10 cellular contexts compared by ENCODE assay signal in the genomic region with DNA sequence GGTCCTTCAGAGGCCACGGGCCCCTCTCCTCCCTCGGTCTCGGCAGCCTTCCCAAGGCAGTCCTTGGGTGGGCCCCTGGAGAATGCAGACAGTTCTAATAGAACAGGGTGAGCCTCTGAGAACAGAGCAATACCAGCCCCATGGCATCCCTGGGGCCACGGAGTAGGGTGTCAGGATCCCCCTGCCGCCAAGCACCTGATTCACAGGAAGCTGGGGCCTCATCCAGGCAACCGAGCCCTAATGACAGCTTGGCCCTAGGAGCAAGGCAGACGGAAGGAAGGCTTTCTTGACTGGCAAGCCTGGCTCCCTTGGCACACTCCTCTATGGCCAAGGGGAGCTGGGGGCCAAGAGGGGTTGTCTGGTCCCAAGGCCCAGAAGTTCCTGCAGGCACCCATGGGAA. TPM values are rescaled to one million over a fixed set of nuclear protein-coding genes. Genes with fewer than 3 reads are reported as not detected.
DNase-seq lines count a peak whose midpoint lies in the region; ATAC-seq and TF ChIP-seq lines count a peak whose summit lies in the region.
"Had no signal": no experiment of that assay in that cellular context is flagged by ENCODE, and none has a peak within 500 bp of the region (broad histone marks: within the 10 kb centered on the region; RNA-seq: fewer than 3 reads in every experiment).

No MANE protein-coding gene starts in this region.

- H3K4me1 ChIP-seq in CD4-positive, CD25-positive, alpha-beta regulatory T cell (ENCODE audit: control insufficient read depth, insufficient read depth, low read length, poor library complexity, severe bottlenecking): peaks cover 16% of the 10 kb centered on the region
- H3K4me1 ChIP-seq in esophagus muscularis mucosa (peaks cover 84 to 96% (median 90%) of the 10 kb centered on the region in 4 donors), gastrocnemius medialis (peaks cover 81 to 83% of the 10 kb centered on the region in 2 donors)

- no peaks in the 10 kb centered on the region for H3K27me3 ChIP-seq in CD4-positive, CD25-positive, alpha-beta regulatory T cell (ENCODE audit: control insufficient read depth, insufficient read depth, low read length)
- no peaks in the 10 kb centered on the region for H3K27me3 ChIP-seq in esophagus muscularis mucosa
- H3K27me3 ChIP-seq in gastrocnemius medialis: no peaks in the 10 kb centered on the region
- H3K27me3 ChIP-seq: neutrophil had no signal

- CTCF ChIA-PET in RWPE1 (lab: Yijun Ruan, JAX): interaction anchor here (0.9 kb wide), 1 partner anchor 165 kb away, joined by 4 read pairs; no protein-coding TSS in a partner anchor

- no peak for TF ChIP-seq POLR2A in esophagus muscularis mucosa (IDR thresholded peaks at IDR 0.05; ENCODE audit: low read depth)
- TF ChIP-seq POLR2A in gastrocnemius medialis (IDR thresholded peaks at IDR 0.05): no peak
- no peak for TF ChIP-seq POLR2A in GM18505 (IDR thresholded peaks at IDR 0.05; ENCODE audit: borderline replicate concordance, extremely low read depth, insufficient read depth, insufficient read length)

- H3K36me3 Mint-ChIP-seq in CD4-positive, CD25-positive, alpha-beta regulatory T cell: no peaks in the 10 kb centered on the region

- no peak overlapping the region for H3K4me3 ChIP-seq in CD4-positive, CD25-positive, alpha-beta regulatory T cell (ENCODE audit: low read depth, low read length)
- H3K4me3 ChIP-seq in esophagus muscularis mucosa: no peak overlapping the region
- no peak overlapping the region for H3K4me3 ChIP-seq in gastrocnemius medialis

- peaks cover 3% of the 10 kb centered on the region for H3K36me3 ChIP-seq in CD4-positive, CD25-positive, alpha-beta regulatory T cell (ENCODE audit: control insufficient read depth, insufficient read depth, low read length)
- H3K36me3 ChIP-seq in esophagus muscularis mucosa (peaks cover 0 to 12% (median 4%) of the 10 kb centered on the region in 4 donors), gastrocnemius medialis (no peaks in the 10 kb centered on the region)
- H3K36me3 ChIP-seq: neutrophil had no signal

- ATAC-seq in CD4-positive, CD25-positive, alpha-beta regulatory T cell (ENCODE audit: low read depth in 2 of 2): no peak
- no peak for ATAC-seq in gastrocnemius medialis
- ATAC-seq in HG02852 (IDR thresholded peaks at IDR 0.05; ENCODE audit: unreplicated experiment): no peak
- ATAC-seq in GM18505 (IDR thresholded peaks at IDR 0.05; ENCODE audit: unreplicated experiment): no peak

- POLR2A ChIA-PET in RWPE1 (lab: Yijun Ruan, JAX; ENCODE audit: low non-redundant PET): interaction anchor here (0.6 kb wide), 1 partner anchor 51 kb away, joined by 5 read pairs; no protein-coding TSS in a partner anchor

- H3K9me3 Mint-ChIP-seq in CD4-positive, CD25-positive, alpha-beta regulatory T cell: no peaks in the 10 kb centered on the region
- H3K9me3 Mint-ChIP-seq: activated T-helper 2 cell treated with anti-CD3 and anti-CD28 coated beads, Interferon-gamma antibody, Interleukin-2, Interleukin-4, amounts not matched to agents 10 μg/mL and 5 μg/mL and 100 μg/mL, durations not matched to agents 14 hours and 24 hours and 36 hours had no signal

- intact Hi-C loops in esophagus muscularis mucosa (cut with DNase I) (loop anchor here (5.0 kb wide), 2 partner anchors 79 to 139 kb away; partner anchors contain the start of gene MYH9), gastrocnemius medialis (cut with DNase I; ENCODE audit: low total_unique reads) (loop anchor here (1.0 to 10.0 kb wide), 5 partner anchors 78 to 1151 kb away; partner anchors contain the start of gene MB)

- H3K4me1 Mint-ChIP-seq in CD4-positive, CD25-positive, alpha-beta regulatory T cell: peaks cover 6 to 23% (median 8%) of the 10 kb centered on the region in 4 donors

- in situ Hi-C loops in gastrocnemius medialis (cut with MboI; ENCODE audit: low sequenced_read_pairs in 4 of 4): no loop called here

- WGBS in esophagus muscularis mucosa: 98% methylated on average over 5 of the region's 7 CpGs

- no peaks in the 10 kb centered on the region for H3K9me3 ChIP-seq in CD4-positive, CD25-positive, alpha-beta regulatory T cell (ENCODE audit: control insufficient read depth in 2 of 2, low read length in 2 of 2)
- H3K9me3 ChIP-seq in esophagus muscularis mucosa (no peaks in the 10 kb centered on the region), gastrocnemius medialis (no peaks in the 10 kb centered on the region)
- H3K9me3 ChIP-seq: neutrophil had no signal

- peak overlapping the region in 2 of 3 donors; percentile 36 to 54 for H3K27ac Mint-ChIP-seq in CD4-positive, CD25-positive, alpha-beta regulatory T cell

- no peak for TF ChIP-seq EP300 in esophagus muscularis mucosa (IDR thresholded peaks at IDR 0.05)

- no peak overlapping the region for H3K4me3 Mint-ChIP-seq in CD4-positive, CD25-positive, alpha-beta regulatory T cell

- TF ChIP-seq CTCF in RWPE1 (conservative IDR thresholded peaks at IDR 0.05; ENCODE audit: low read depth) (no peak), esophagus muscularis mucosa (IDR thresholded peaks at IDR 0.05) (no peak), gastrocnemius medialis (IDR thresholded peaks at IDR 0.05 in 4 of 5, conservative IDR thresholded peaks at IDR 0.05 in 1 of 5) (no peak)

- H3K27ac ChIP-seq in CD4-positive, CD25-positive, alpha-beta regulatory T cell (ENCODE audit: insufficient read depth, low read length, poor library complexity, severe bottlenecking): no peak overlapping the region
- peak overlapping the region; percentile 96 for H3K27ac ChIP-seq in RWPE1
- peak overlapping the region; percentile 89 to 97 (median 92) for H3K27ac ChIP-seq in esophagus muscularis mucosa (replicated peaks in 1 of 4)
- H3K27ac ChIP-seq in gastrocnemius medialis: peak overlapping the region; percentile 91 to 98 (median 94)

- no peak for DNase-seq in CD4-positive, CD25-positive, alpha-beta regulatory T cell
- no peak for DNase-seq in RWPE1 (ENCODE audit: low spot score)
- DNase-seq in esophagus muscularis mucosa (ENCODE audit: extremely low spot score): no peak
- no peak for DNase-seq in gastrocnemius medialis
- DNase-seq in SIG-M5 (lab: John Stamatoyannopoulos, UW): no peak
- DNase-seq in occipital lobe (lab: John Stamatoyannopoulos, UW): no peak

- H3K27me3 Mint-ChIP-seq in CD4-positive, CD25-positive, alpha-beta regulatory T cell: no peaks in the 10 kb centered on the region

RNA-seq across cellular contexts. Expression of gene TXN2, which starts 15.2 kb away (rescaled TPM):
- total RNA-seq in CD4-positive, CD25-positive, alpha-beta regulatory T cell: 31.5 TPM
- polyA plus RNA-seq in CD4-positive, CD25-positive, alpha-beta regulatory T cell: 100 to 1,000 TPM in 3 of 4 donors, 10 to 100 TPM in 1; 98.2 to 132 (median 106) TPM
- total RNA-seq in esophagus muscularis mucosa: 10 to 100 TPM; 34.9 to 56.5 (median 47.2) TPM
- 100 to 1,000 TPM in 1 of 4 donors, 10 to 100 TPM in 3; 64.9 to 122 (median 86.0) TPM for total RNA-seq in gastrocnemius medialis
- total RNA-seq in occipital lobe: 14.3 TPM

RNA-seq across cellular contexts. Expression of gene FOXRED2, which starts 40.6 kb away (rescaled TPM):
- total RNA-seq in CD4-positive, CD25-positive, alpha-beta regulatory T cell: 1.5 TPM
- 1 to 10 TPM in 3 of 4 donors, under 1 TPM in 1; 0.44 to 1.5 (median 1.2) TPM for polyA plus RNA-seq in CD4-positive, CD25-positive, alpha-beta regulatory T cell
- 10 to 100 TPM in 1 of 4 donors, 1 to 10 TPM in 3; 4.6 to 12.5 (median 5.4) TPM for total RNA-seq in esophagus muscularis mucosa
- 10 to 100 TPM in 1 of 4 donors, 1 to 10 TPM in 3; 2.6 to 13.6 (median 5.1) TPM for total RNA-seq in gastrocnemius medialis
- 10.6 TPM for total RNA-seq in occipital lobe
